In genomic region chr19:39355253-39355652, GRCh38 we compare ENCODE assay signal across 1 cellular context.
TF ChIP-seq lines count a peak whose summit lies in the region.

No MANE protein-coding gene starts in this region.

TF ChIP-seq in HepG2, 621 proteins besides CTCF, POLR2A, EP300 and RAD21:
- no peak for TF ChIP-seq FOXP1 (IDR thresholded peaks at IDR 0.05)
- TF ChIP-seq FOXP1 (CRISPR knock-in tag; IDR thresholded peaks at IDR 0.05): no peak
- no peak for TF ChIP-seq ZKSCAN5 (CRISPR knock-in tag; IDR thresholded peaks at IDR 0.05)
- TF ChIP-seq ZNF446 (CRISPR knock-in tag; IDR thresholded peaks at IDR 0.05): no peak
- no peak for TF ChIP-seq ZNF468 (CRISPR knock-in tag; IDR thresholded peaks at IDR 0.05)
- TF ChIP-seq ZNF761 (CRISPR knock-in tag; conservative IDR thresholded peaks at IDR 0.05): no peak
- no peak for TF ChIP-seq ZNF510 (CRISPR knock-in tag; IDR thresholded peaks at IDR 0.05; ENCODE audit: low read depth)
- no peak for TF ChIP-seq CCAR2 (optimal IDR thresholded peaks at IDR 0.05; ENCODE audit: low read depth, low read length)
- TF ChIP-seq FOXJ3 (CRISPR knock-in tag; IDR thresholded peaks at IDR 0.05; ENCODE audit: borderline replicate concordance): no peak
- no peak for TF ChIP-seq GLMP (CRISPR knock-in tag; IDR thresholded peaks at IDR 0.05; ENCODE audit: borderline replicate concordance)
